8 cellular contexts compared by ENCODE assay signal in the genomic region with DNA sequence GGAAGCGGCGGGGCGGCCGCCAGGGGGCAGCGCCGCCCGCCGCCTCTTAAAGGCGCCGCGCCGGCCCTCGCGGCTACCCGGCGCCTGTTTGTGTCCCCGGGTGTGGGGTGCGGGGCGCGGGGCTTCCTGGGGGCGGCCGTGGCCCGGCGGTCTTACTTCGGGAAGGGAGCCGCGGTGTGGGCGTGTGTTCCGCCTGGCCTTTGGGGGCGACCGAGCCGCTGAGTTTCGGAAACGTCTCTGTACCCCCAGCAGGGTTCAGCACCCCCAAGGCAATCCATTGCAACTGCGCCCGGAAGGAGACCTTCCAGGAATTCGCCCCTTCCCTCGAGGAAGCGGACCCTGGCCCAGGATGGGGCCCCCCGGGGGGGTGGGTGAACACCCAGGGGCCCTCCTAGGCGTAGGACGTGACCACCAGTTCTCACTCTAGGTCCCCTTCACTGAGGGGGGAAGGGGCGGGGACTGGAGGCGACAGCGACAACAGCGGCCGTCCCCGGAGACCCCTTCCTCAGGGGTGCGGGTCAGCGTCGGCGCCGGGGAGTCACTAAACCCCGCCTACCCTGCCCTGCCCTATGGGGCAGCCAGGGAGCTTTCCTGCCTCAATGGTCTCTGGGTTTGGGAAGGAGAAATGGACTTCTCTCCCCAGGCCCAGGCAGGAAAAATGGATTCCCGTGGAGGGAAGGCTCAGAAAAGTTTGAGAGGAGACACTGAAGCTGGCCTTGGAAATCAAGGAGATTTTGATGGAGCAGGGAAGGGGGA. TPM values are rescaled to one million over a fixed set of nuclear protein-coding genes. Genes with fewer than 3 reads are reported as not detected.
DNase-seq lines count a peak whose midpoint lies in the region; ATAC-seq and TF ChIP-seq lines count a peak whose summit lies in the region.

Gene ITPK1 (minus strand): TSS at position 6 of the 756 bp plus-strand sequence. CDS start 762 bp downstream, outside the sequence.

- no peak within 1 kb of the TSS for H3K27ac ChIP-seq in OCI-LY1 (ENCODE audit: low read depth, low read length, poor library complexity, severe bottlenecking)
- peak within 1 kb of the TSS; percentile 98 to 100 (median 99) for H3K27ac ChIP-seq in gastroesophageal sphincter
- H3K27ac ChIP-seq in neuronal stem cell (replicated peaks; ENCODE audit: low read length): peak within 1 kb of the TSS; percentile 84
- peak within 1 kb of the TSS; percentile 92 to 96 (median 95) for H3K27ac ChIP-seq in thyroid gland

- WGBS in gastroesophageal sphincter (ENCODE audit: low coverage in 1 of 2), 2 donors: 0% methylated on average over 1 of the region's 55 CpGs; no CpG with 5 or more reads in 1 of the 2 donors
- whole genome bisulfite sequencing in neuronal stem cell (ENCODE audit: extremely low coverage in 2 of 2, insufficient read length in 2 of 2, insufficient replicate concordance in 1 of 2), 2 donors: no CpG with 5 or more reads among the region's 55 CpGs
- WGBS in thyroid gland, 2 donors: 1 to 4% methylated on average over 2 to 23 of the region's 55 CpGs

- peak within 1 kb of the TSS; percentile 95 for H3K18ac ChIP-seq in neuronal stem cell (ENCODE audit: low read length)

- TF ChIP-seq CTCF in OCI-LY1 (IDR thresholded peaks at IDR 0.05; ENCODE audit: low read length) (peak; percentile 9; the same call in 1 of the 2 replicates), gastroesophageal sphincter (IDR thresholded peaks at IDR 0.05) (peak in 3 of 4 experiments; percentile 49 to 57 (median 50)), thyroid gland (IDR thresholded peaks at IDR 0.05) (peak in 3 of 6 experiments; percentile 15 to 56 (median 54))

- H3K23ac ChIP-seq in neuronal stem cell (ENCODE audit: low read depth, low read length, poor library complexity): peak within 1 kb of the TSS; percentile 50

- no peaks in the 10 kb centered on the region for H3K79me2 ChIP-seq in OCI-LY1 (ENCODE audit: insufficient read depth, low read length)

- H3K79me1 ChIP-seq in neuronal stem cell (ENCODE audit: low read depth, low read length): no peaks in the 10 kb centered on the region

- H3K4me3 ChIP-seq in OCI-LY1 (ENCODE audit: low read depth, low read length, poor library complexity, severe bottlenecking) (peak within 1 kb of the TSS; percentile 93), gastroesophageal sphincter (peak within 1 kb of the TSS; percentile 91 to 98), neuronal stem cell (ENCODE audit: low read length in 2 of 2) (peak within 1 kb of the TSS; percentile 71 to 95), thyroid gland (replicated peaks in 1 of 3) (peak within 1 kb of the TSS; percentile 54 to 86 (median 78))

- H2BK15ac ChIP-seq in neuronal stem cell (ENCODE audit: low read length): no peak within 1 kb of the TSS

- no peak within 1 kb of the TSS for H3K14ac ChIP-seq in neuronal stem cell (ENCODE audit: low read length)

- H3K9ac ChIP-seq in OCI-LY1 (ENCODE audit: low read length) (peak within 1 kb of the TSS; percentile 85), neuronal stem cell (ENCODE audit: low read depth, low read length, poor library complexity) (peak within 1 kb of the TSS; percentile 89)

- H3K27me3 ChIP-seq in OCI-LY1 (ENCODE audit: insufficient read depth, low read length) (no peaks in the 10 kb centered on the region), gastroesophageal sphincter (no peaks in the 10 kb centered on the region), neuronal stem cell (ENCODE audit: control insufficient read depth in 3 of 3, insufficient read depth in 3 of 3, low read depth in 1 of 3, low read length in 3 of 3) (peaks cover 0 to 14% (median 1%) of the 10 kb centered on the region in 3 experiments), thyroid gland (no peaks in the 10 kb centered on the region)

- no peaks in the 10 kb centered on the region for H3K9me2 ChIP-seq in OCI-LY1 (ENCODE audit: low read depth, low read length)

- H3K4me1 ChIP-seq in OCI-LY1 (ENCODE audit: insufficient read depth, low read length, severe bottlenecking) (peaks cover 29% of the 10 kb centered on the region), gastroesophageal sphincter (peaks cover 0 to 49% (median 12%) of the 10 kb centered on the region in 3 donors), neuronal stem cell (ENCODE audit: control insufficient read depth in 2 of 2, insufficient read depth in 1 of 2, low read depth in 1 of 2, low read length in 2 of 2) (peaks cover 15 to 17% of the 10 kb centered on the region in 2 donors), thyroid gland (peaks cover 25 to 32% of the 10 kb centered on the region in 2 donors)

- H3K4ac ChIP-seq in neuronal stem cell (ENCODE audit: low read length): no peak within 1 kb of the TSS

- peak within 1 kb of the TSS; percentile 8 for H2AK5ac ChIP-seq in neuronal stem cell (ENCODE audit: low read depth, low read length)

- H2BK12ac ChIP-seq in neuronal stem cell (ENCODE audit: low read length): no peak within 1 kb of the TSS

- ATAC-seq in GM18868 (IDR thresholded peaks at IDR 0.05; ENCODE audit: unreplicated experiment) (peak; percentile 63), HG03066 (IDR thresholded peaks at IDR 0.05; ENCODE audit: low read depth, unreplicated experiment) (peak; percentile 53), gastroesophageal sphincter (peak; percentile 78)

- no peak for TF ChIP-seq EP300 in gastroesophageal sphincter (IDR thresholded peaks at IDR 0.05)

- no peak for TF ChIP-seq POLR2A in gastroesophageal sphincter (IDR thresholded peaks at IDR 0.05)
- no peak for TF ChIP-seq POLR2A in thyroid gland (IDR thresholded peaks at IDR 0.05)

- DNase-seq in AML-193 (lab: John Stamatoyannopoulos, UW) (peak; percentile 20 to 49), neuronal stem cell (ENCODE audit: low spot score) (peak; percentile 74), thyroid gland (peak; percentile 51 to 57)
- peak; percentile 84 for DNase-seq in activated effector memory CD4-positive, alpha-beta T cell treated with anti-CD3 and anti-CD28 coated beads, Interleukin-2, amount 50 U/mL, for 16 hours

- H4K20me1 ChIP-seq in OCI-LY1 (ENCODE audit: insufficient read depth, low read length): no peaks in the 10 kb centered on the region

- H2BK5ac ChIP-seq in neuronal stem cell (ENCODE audit: low read length): peak within 1 kb of the TSS; percentile 88

- H4K91ac ChIP-seq in neuronal stem cell (ENCODE audit: low read depth, low read length, poor library complexity): no peak within 1 kb of the TSS

- no peak within 1 kb of the TSS for H4K8ac ChIP-seq in neuronal stem cell (ENCODE audit: low read depth, low read length)

- peak within 1 kb of the TSS; percentile 99 for H3K4me2 ChIP-seq in OCI-LY1 (ENCODE audit: low read length)
- peak within 1 kb of the TSS; percentile 94 for H3K4me2 ChIP-seq in neuronal stem cell (ENCODE audit: insufficient read depth, low read length, poor library complexity, severe bottlenecking)

- H3K36me3 ChIP-seq in OCI-LY1 (ENCODE audit: insufficient read depth, low read length): no peaks in the 10 kb centered on the region
- H3K36me3 ChIP-seq in gastroesophageal sphincter: no peaks in the 10 kb centered on the region
- no peaks in the 10 kb centered on the region for H3K36me3 ChIP-seq in neuronal stem cell (replicated peaks in 1 of 2; ENCODE audit: control insufficient read depth in 2 of 2, insufficient read depth in 2 of 2, low read length in 2 of 2)
- no peaks in the 10 kb centered on the region for H3K36me3 ChIP-seq in thyroid gland

- intact Hi-C loops in thyroid gland (cut with DNase I): no loop called here

- no peak within 1 kb of the TSS for H2BK120ac ChIP-seq in neuronal stem cell (ENCODE audit: low read depth, low read length)

- H3F3A ChIP-seq in OCI-LY1 (ENCODE audit: insufficient read depth, low read length): no peaks in the 10 kb centered on the region

- peak within 1 kb of the TSS; percentile 89 for H2AFZ ChIP-seq in OCI-LY1 (ENCODE audit: low read length)
- H2AFZ ChIP-seq in neuronal stem cell (ENCODE audit: low read length): peak within 1 kb of the TSS; percentile 100

- no peaks in the 10 kb centered on the region for H3K9me3 ChIP-seq in OCI-LY1 (ENCODE audit: low read length)
- no peaks in the 10 kb centered on the region for H3K9me3 ChIP-seq in gastroesophageal sphincter
- no peaks in the 10 kb centered on the region for H3K9me3 ChIP-seq in neuronal stem cell (replicated peaks in 1 of 2; ENCODE audit: control insufficient read depth in 2 of 2, insufficient read depth in 1 of 2, low read depth in 1 of 2, low read length in 2 of 2)
- no peaks in the 10 kb centered on the region for H3K9me3 ChIP-seq in thyroid gland

RNA-seq across cellular contexts. Expression of gene ITPK1, which starts in this region (rescaled TPM):
- 100 to 1,000 TPM in 3 of 4 donors, 10 to 100 TPM in 1; 68.8 to 201 (median 134) TPM for total RNA-seq in gastroesophageal sphincter
- 22.2 TPM for polyA plus RNA-seq in neuronal stem cell (2013, experiment 1 of 2)
- polyA plus RNA-seq in neuronal stem cell (2013, experiment 2 of 2): 24.0 TPM
- 10 to 100 TPM; 43.9 to 56.1 (median 44.5) TPM for total RNA-seq in thyroid gland
